ENCODE assay signal across 7 cellular contexts in genomic region chr17:36220737-36221136, GRCh38. TPM values are rescaled to one million over a fixed set of nuclear protein-coding genes. Genes with fewer than 3 reads are reported as not detected.
"Had no signal": no experiment of that assay in that cellular context is flagged by ENCODE, and none has a peak within 500 bp of the region (broad histone marks: within the 10 kb centered on the region; RNA-seq: fewer than 3 reads in every experiment).

No MANE protein-coding gene starts in this region.

RNA-seq across cellular contexts. Expression of gene CCL4L2, which starts 9.9 kb away (rescaled TPM):
- total RNA-seq: M059J, NCI-H460, PC-9, Right ventricle myocardium inferior, RPMI7951, SJCRH30 had no signal

RNA-seq across cellular contexts. Expression of gene CCL3L1, which starts 24.2 kb away (rescaled TPM):
- total RNA-seq: M059J, NCI-H460, PC-9, Right ventricle myocardium inferior, SJCRH30 had no signal

RNA-seq across cellular contexts. Expression of gene TBC1D3I, which starts 43.6 kb away (rescaled TPM):
- total RNA-seq: K562, NCI-H460, Right ventricle myocardium inferior, RPMI7951, SJCRH30 had no signal

RNA-seq across cellular contexts. Expression of gene TBC1D3B, which starts 44.3 kb away (rescaled TPM):
- total RNA-seq: M059J, RPMI7951 had no signal
